In the genomic region with DNA sequence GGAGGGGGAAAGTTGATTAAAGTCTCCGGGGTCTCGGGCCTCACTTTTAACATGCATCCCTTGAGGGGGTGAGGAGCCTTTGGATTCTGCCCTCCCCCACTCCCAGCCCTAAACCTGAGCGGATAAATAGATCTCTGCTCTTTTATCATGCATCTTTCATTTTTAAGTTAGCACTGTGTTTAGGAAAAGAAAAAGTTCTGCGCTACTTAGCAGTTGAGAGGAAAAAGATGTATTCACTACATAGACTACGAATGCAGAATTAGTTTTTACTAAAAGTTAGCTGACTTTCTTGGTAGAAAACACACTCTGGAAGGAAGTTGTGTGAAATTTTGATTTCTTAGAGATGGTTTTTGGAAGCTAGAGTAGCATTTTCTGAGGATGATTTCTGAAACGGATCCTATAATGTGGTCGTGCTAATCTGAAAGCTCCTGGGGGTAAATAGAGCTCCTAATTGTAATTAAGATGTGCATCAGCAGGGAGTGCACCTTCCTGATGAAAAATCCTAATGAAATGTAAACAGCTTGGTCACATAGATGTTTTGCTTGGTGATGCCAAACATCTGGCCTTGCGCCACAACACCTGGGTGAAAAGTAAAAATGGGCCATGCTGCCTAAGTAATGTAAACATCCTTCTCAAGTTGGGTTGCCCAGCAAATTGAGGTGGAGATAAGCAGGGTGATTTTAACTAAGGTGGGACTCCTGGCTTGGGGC, we compare ENCODE assay signal across 9 cellular contexts. TPM values are rescaled to one million over a fixed set of nuclear protein-coding genes. Genes with fewer than 3 reads are reported as not detected.
DNase-seq lines count a peak whose midpoint lies in the region; ATAC-seq, FAIRE-seq and TF ChIP-seq lines count a peak whose summit lies in the region.
"Had no signal": no experiment of that assay in that cellular context is flagged by ENCODE, and none has a peak within 500 bp of the region (broad histone marks: within the 10 kb centered on the region; RNA-seq: fewer than 3 reads in every experiment).

No MANE protein-coding gene starts in this region.

- no peaks in the 10 kb centered on the region for H4K20me1 ChIP-seq in MM.1S (ENCODE audit: insufficient read depth, low read length)

- peak overlapping the region in 1 of 2 donors; percentile 11 for H3K27ac ChIP-seq in esophagus (ENCODE audit: low read depth in 2 of 2, low read length in 1 of 2)
- H3K27ac ChIP-seq in MM.1S (ENCODE audit: low read length), result no peak overlapping the region

- H3F3A ChIP-seq in MM.1S (ENCODE audit: insufficient read depth, low read length), result no peaks in the 10 kb centered on the region

- no peak for FAIRE-seq in frontal cortex (lab: Jason Lieb, UNC)

- peak overlapping the region; percentile 98 for H3K9ac ChIP-seq in NT2/D1 (ENCODE audit: insufficient read length, low read depth)
- no peak overlapping the region for H3K9ac ChIP-seq in MM.1S (ENCODE audit: low read length)

- H3K79me2 ChIP-seq in MM.1S (ENCODE audit: low read length), result no peaks in the 10 kb centered on the region

- H3K27ac Mint-ChIP-seq in Caco-2 (ENCODE audit: unreplicated experiment) (peak overlapping the region; percentile 39), osteocyte (ENCODE audit: unreplicated experiment) (peak overlapping the region; percentile 71)
- H3K27ac Mint-ChIP-seq in activated CD8-positive, alpha-beta memory T cell treated with anti-CD3 and anti-CD28 coated beads, Interleukin-2, amount 10 ng/mL, durations not matched to agents 7 days and 5 days, result no peak overlapping the region

- H3K4me3 ChIP-seq in Caco-2 (ENCODE audit: low read depth, low read length) (peak overlapping the region; percentile 84), NT2/D1 (ENCODE audit: insufficient read length, low read depth) (peak overlapping the region; percentile 90), esophagus (ENCODE audit: low read depth in 1 of 2, low read length in 2 of 2) (peak overlapping the region; percentile 63 to 71), MM.1S (ENCODE audit: low read length) (no peak overlapping the region)

- TF ChIP-seq CTCF in Caco-2 (IDR thresholded peaks at IDR 0.05; ENCODE audit: insufficient read depth in 1 of 2, low read depth in 1 of 2, low read length in 1 of 2, severe bottlenecking in 1 of 2, unreplicated experiment in 1 of 2) (no peak), osteocyte (IDR thresholded peaks at IDR 0.05) (no peak), MM.1S (IDR thresholded peaks at IDR 0.05; ENCODE audit: low read length) (no peak)

- H3K4me2 ChIP-seq in MM.1S (ENCODE audit: low read depth, low read length), result no peak overlapping the region

- peaks cover 13% of the 10 kb centered on the region for H3K4me1 ChIP-seq in Caco-2
- H3K4me1 ChIP-seq in NT2/D1 (ENCODE audit: insufficient read depth, insufficient read length), result peaks cover 11% of the 10 kb centered on the region
- H3K4me1 ChIP-seq in esophagus (ENCODE audit: control insufficient read depth in 2 of 2, insufficient read depth in 2 of 2, low read length in 1 of 2), result peaks cover 0 to 3% of the 10 kb centered on the region in 2 donors
- H3K4me1 ChIP-seq in MM.1S (ENCODE audit: low read length), result peaks cover 8% of the 10 kb centered on the region

- CTCF ChIA-PET in Caco-2 (lab: Charles Lee), result no interaction called here
- CTCF ChIA-PET in activated CD8-positive, alpha-beta memory T cell treated with anti-CD3 and anti-CD28 coated beads, Interleukin-2, amount 10 ng/mL, durations not matched to agents 7 days and 5 days (lab: Charles Lee), result no interaction called here

- POLR2A ChIA-PET in Caco-2 (lab: Charles Lee), result no interaction called here

- H2AFZ ChIP-seq in MM.1S (ENCODE audit: low read length), result no peak overlapping the region

- H3K27me3 Mint-ChIP-seq in Caco-2 (ENCODE audit: insufficient read depth, unreplicated experiment), result no peaks in the 10 kb centered on the region
- H3K27me3 Mint-ChIP-seq in osteocyte (ENCODE audit: unreplicated experiment), result no peaks in the 10 kb centered on the region
- H3K27me3 Mint-ChIP-seq in activated CD8-positive, alpha-beta memory T cell treated with anti-CD3 and anti-CD28 coated beads, Interleukin-2, amount 10 ng/mL, durations not matched to agents 7 days and 5 days, result peaks cover 80% of the 10 kb centered on the region

- no peaks in the 10 kb centered on the region for H3K9me3 Mint-ChIP-seq in Caco-2 (ENCODE audit: unreplicated experiment)
- no peaks in the 10 kb centered on the region for H3K9me3 Mint-ChIP-seq in osteocyte (ENCODE audit: unreplicated experiment)
- H3K9me3 Mint-ChIP-seq in activated CD8-positive, alpha-beta memory T cell treated with anti-CD3 and anti-CD28 coated beads, Interleukin-2, amount 10 ng/mL, durations not matched to agents 7 days and 5 days (ENCODE audit: low read depth), result no peaks in the 10 kb centered on the region

- H3K36me3 Mint-ChIP-seq in Caco-2 (ENCODE audit: insufficient read depth, unreplicated experiment), result no peaks in the 10 kb centered on the region
- no peaks in the 10 kb centered on the region for H3K36me3 Mint-ChIP-seq in osteocyte (ENCODE audit: unreplicated experiment)
- no peaks in the 10 kb centered on the region for H3K36me3 Mint-ChIP-seq in activated CD8-positive, alpha-beta memory T cell treated with anti-CD3 and anti-CD28 coated beads, Interleukin-2, amount 10 ng/mL, durations not matched to agents 7 days and 5 days

- H3K9me3 ChIP-seq in Caco-2 (no peaks in the 10 kb centered on the region), NT2/D1 (ENCODE audit: insufficient read depth, low read length) (no peaks in the 10 kb centered on the region), esophagus (ENCODE audit: control insufficient read depth in 2 of 2, insufficient read depth in 1 of 2, low read depth in 1 of 2, low read length in 1 of 2) (no peaks in the 10 kb centered on the region), MM.1S (replicated peaks; ENCODE audit: insufficient read depth, low read length) (no peaks in the 10 kb centered on the region)

- DNase-seq in Caco-2, result no peak
- no peak for DNase-seq in NT2/D1 (ENCODE audit: low read depth, low spot score)
- DNase-seq in osteocyte (ENCODE audit: extremely low spot score, unreplicated experiment), result no peak
- no peak for DNase-seq in activated CD8-positive, alpha-beta memory T cell treated with anti-CD3 and anti-CD28 coated beads, Interleukin-2, amount 50 U/mL, for 4 hours
- DNase-seq in activated CD8-positive, alpha-beta memory T cell treated with anti-CD3 and anti-CD28 coated beads, Interleukin-2, amount 10 ng/mL, durations not matched to agents 7 days and 5 days, result no peak
- DNase-seq in MM.1S, result no peak
- DNase-seq in frontal cortex (ENCODE audit: low spot score in 2 of 2), result no peak
- DNase-seq: activated CD4-positive, alpha-beta T cell treated with anti-CD3 and anti-CD28 coated beads, Interleukin-2, amount 50 U/mL, for 4 hours had no signal

- no peaks in the 10 kb centered on the region for H3K36me3 ChIP-seq in Caco-2 (ENCODE audit: control insufficient read depth, insufficient read depth, low read length)
- peaks cover 5% of the 10 kb centered on the region for H3K36me3 ChIP-seq in NT2/D1 (ENCODE audit: insufficient read depth, insufficient read length, low read length)
- H3K36me3 ChIP-seq in esophagus (ENCODE audit: control insufficient read depth in 2 of 2, insufficient read depth in 2 of 2, low read length in 1 of 2), result no peaks in the 10 kb centered on the region
- H3K36me3 ChIP-seq in MM.1S (replicated peaks; ENCODE audit: insufficient read depth, low read length), result no peaks in the 10 kb centered on the region

- no peaks in the 10 kb centered on the region for H3K9me2 ChIP-seq in MM.1S (replicated peaks; ENCODE audit: insufficient read depth, low read length)

- BruUV-seq in Caco-2 (replicated peaks; lab: Mats Ljungman, UMichigan), result TSS peak; percentile 28

- no peak for ATAC-seq in activated CD8-positive, alpha-beta memory T cell treated with anti-CD3 and anti-CD28 coated beads, Interleukin-2, amount 10 ng/mL, durations not matched to agents 7 days and 5 days

- H3K4me3 Mint-ChIP-seq in Caco-2 (ENCODE audit: unreplicated experiment) (peak overlapping the region; percentile 97), osteocyte (ENCODE audit: unreplicated experiment) (peak overlapping the region; percentile 98)
- no peak overlapping the region for H3K4me3 Mint-ChIP-seq in activated CD8-positive, alpha-beta memory T cell treated with anti-CD3 and anti-CD28 coated beads, Interleukin-2, amount 10 ng/mL, durations not matched to agents 7 days and 5 days

- intact Hi-C loops in Caco-2 (cut with micrococcal nuclease; ENCODE audit: unreplicated experiment), result loop anchor here (2.0 to 10.0 kb wide), 3 partner anchors 145 to 361 kb away; no protein-coding TSS in a partner anchor

- peaks cover 12% of the 10 kb centered on the region for H3K4me1 Mint-ChIP-seq in Caco-2 (ENCODE audit: low read depth, unreplicated experiment)
- H3K4me1 Mint-ChIP-seq in osteocyte (ENCODE audit: unreplicated experiment), result peaks cover 49% of the 10 kb centered on the region
- H3K4me1 Mint-ChIP-seq in activated CD8-positive, alpha-beta memory T cell treated with anti-CD3 and anti-CD28 coated beads, Interleukin-2, amount 10 ng/mL, durations not matched to agents 7 days and 5 days, result peaks cover 8% of the 10 kb centered on the region

- 20 to 24% methylated on average over 8 of the region's 8 CpGs for WGBS in esophagus, 2 donors

- H3K27me3 ChIP-seq in Caco-2 (replicated peaks; ENCODE audit: control insufficient read depth, insufficient read depth, low read length), result no peaks in the 10 kb centered on the region
- H3K27me3 ChIP-seq in NT2/D1 (ENCODE audit: insufficient read depth, insufficient read length), result no peaks in the 10 kb centered on the region
- H3K27me3 ChIP-seq in esophagus (ENCODE audit: control insufficient read depth in 1 of 2, insufficient read depth in 2 of 2, low read length in 2 of 2), result no peaks in the 10 kb centered on the region
- no peaks in the 10 kb centered on the region; the same call in 1 of the 2 replicates for H3K27me3 ChIP-seq in MM.1S (replicated peaks; ENCODE audit: insufficient read depth, low read length)

RNA-seq across cellular contexts. Expression of gene ROR1, which starts 1.8 kb away (rescaled TPM):
- total RNA-seq in Caco-2 (2022) (37.2 TPM in 2 replicates), osteocyte (20.6 and 21.8 TPM in 2 replicates), frontal cortex (2.0 TPM)
- 1 to 10 TPM; 1.1 to 1.9 TPM for polyA plus RNA-seq in esophagus
- not detected for total RNA-seq in activated CD8-positive, alpha-beta memory T cell treated with anti-CD3 and anti-CD28 coated beads, Interleukin-2, amount 10 ng/mL, durations not matched to agents 7 days and 5 days
